In genomic region chr5:38124321-38124720, GRCh38 we compare ENCODE assay signal across 10 cellular contexts.
"Had no signal": no experiment of that assay in that cellular context is flagged by ENCODE, and none has a peak within 500 bp of the region (broad histone marks: within the 10 kb centered on the region; RNA-seq: fewer than 3 reads in every experiment).

No MANE protein-coding gene starts in this region.

- H3K36me3 ChIP-seq: HAP-1 had no signal

- H3K27ac ChIP-seq: GM23248, HL-60, KMS-11 had no signal

- H3K4me1 Mint-ChIP-seq: IgD-negative memory B cell had no signal

- ATAC-seq: HCT116, HepG2 had no signal

- H3K9ac ChIP-seq: GM23248, KMS-11 had no signal

- H3K9me3 ChIP-seq: HAP-1 had no signal

- H3K4me3 ChIP-seq: GM23248, HAP-1 had no signal

- DNase-seq: GM23248, GOT3, H7, KBM-7 had no signal

- H3K27me3 Mint-ChIP-seq: IgD-negative memory B cell had no signal

- H3K4me1 ChIP-seq: HAP-1 had no signal

- H3K4me3 Mint-ChIP-seq: IgD-negative memory B cell had no signal

- H3K27ac Mint-ChIP-seq: IgD-negative memory B cell had no signal
